1 cellular context compared by ENCODE assay signal in the genomic region with DNA sequence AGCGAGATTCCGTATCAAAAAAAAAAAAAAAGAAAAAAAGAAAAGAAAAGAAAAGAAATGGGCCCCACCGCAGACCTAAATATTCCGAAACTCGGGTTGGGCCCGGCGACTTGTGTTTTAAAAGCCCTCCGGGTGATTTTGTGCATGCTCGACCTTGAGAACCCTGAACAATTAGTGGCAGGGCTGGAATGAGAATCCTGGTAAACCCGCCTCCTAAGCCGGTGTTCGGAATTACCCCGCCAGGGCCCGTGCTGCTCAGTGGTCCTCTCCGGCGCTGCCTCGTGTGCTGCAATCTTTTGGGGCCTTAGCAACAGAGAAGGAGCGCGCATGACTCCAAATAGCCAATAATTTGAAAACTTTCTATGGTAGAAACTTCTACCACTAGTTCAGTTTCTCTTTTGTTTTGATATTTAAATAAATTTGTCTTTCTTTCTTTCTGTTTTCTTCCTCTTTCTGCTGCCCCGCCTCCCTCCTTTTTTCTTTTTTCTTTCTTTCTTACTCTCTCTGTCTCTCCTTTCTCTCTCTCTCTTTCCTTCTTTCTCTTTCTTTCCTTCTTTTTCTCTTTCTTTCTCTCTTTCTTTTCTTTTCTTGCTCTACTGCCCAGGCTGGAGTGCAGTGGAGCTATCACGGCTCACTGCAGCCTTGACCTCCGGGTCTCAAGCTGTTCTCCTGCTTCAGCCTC.
TF ChIP-seq lines count a peak whose summit lies in the region.

No MANE protein-coding gene starts in this region.

TF ChIP-seq in endothelial cell of umbilical vein, 7 proteins besides CTCF, POLR2A, EP300 and RAD21:
- TF ChIP-seq, protein P1, sequence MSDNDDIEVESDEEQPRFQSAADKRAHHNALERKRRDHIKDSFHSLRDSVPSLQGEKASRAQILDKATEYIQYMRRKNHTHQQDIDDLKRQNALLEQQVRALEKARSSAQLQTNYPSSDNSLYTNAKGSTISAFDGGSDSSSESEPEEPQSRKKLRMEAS (IDR thresholded peaks at IDR 0.05; ENCODE audit: insufficient read depth, insufficient read length): no peak
- no peak for TF ChIP-seq GATA2 (IDR thresholded peaks at IDR 0.05; ENCODE audit: insufficient read depth, insufficient read length, low read depth, low read length)
- TF ChIP-seq JUN (IDR thresholded peaks at IDR 0.05; ENCODE audit: borderline replicate concordance, insufficient read depth, insufficient read length, low read depth): no peak
- no peak for TF ChIP-seq EZH2 (IDR thresholded peaks at IDR 0.05; ENCODE audit: borderline replicate concordance, low read depth, low read length, severe bottlenecking)
- no peak for TF ChIP-seq POLR2AphosphoS5 (IDR thresholded peaks at IDR 0.05; ENCODE audit: insufficient read depth, low read depth, low read length)
- TF ChIP-seq FOS (IDR thresholded peaks at IDR 0.05; ENCODE audit: borderline replicate concordance, insufficient read depth, low read length): no peak
- TF ChIP-seq MYC (IDR thresholded peaks at IDR 0.05; ENCODE audit: low read depth, low read length): no peak
